Comparison of ENCODE assay signal across 8 cellular contexts in the genomic region with DNA sequence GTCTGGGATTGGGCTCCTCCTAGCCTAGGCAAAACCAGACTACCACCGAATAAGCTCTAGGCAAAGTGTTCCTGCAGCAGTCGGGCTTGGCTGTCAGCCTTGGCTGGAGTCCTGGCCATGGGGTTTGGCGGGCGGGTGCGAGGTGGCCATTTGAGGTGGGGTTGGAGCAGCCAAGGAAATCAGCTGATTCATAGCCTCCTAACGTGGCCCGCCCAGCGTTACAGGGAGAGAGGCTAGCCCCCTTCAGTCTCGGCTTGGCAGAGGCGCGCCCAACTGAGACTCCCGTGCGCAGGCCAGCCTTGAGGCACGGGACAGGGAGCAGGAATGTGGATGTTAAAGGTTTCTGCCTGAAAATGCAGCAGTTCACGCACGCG. TPM values are rescaled to one million over a fixed set of nuclear protein-coding genes. Genes with fewer than 3 reads are reported as not detected.
DNase-seq lines count a peak whose midpoint lies in the region; ATAC-seq and TF ChIP-seq lines count a peak whose summit lies in the region.

No MANE protein-coding gene starts in this region.

- H3K27ac ChIP-seq in SK-N-SH (ENCODE audit: low read depth in 2 of 2, low read length in 1 of 2) (peak overlapping the region; percentile 78 to 92), foreskin keratinocyte (no peak overlapping the region)

- H3K79me2 ChIP-seq in SK-N-SH (ENCODE audit: insufficient read depth) = peaks cover 18% of the 10 kb centered on the region; the same call in 1 of the 2 replicates

- CTCF ChIA-PET in SK-N-SH (lab: Yijun Ruan, JAX) = interaction anchor here (0.8 to 13.3 kb wide), 10 partner anchors 11 to 239 kb away, joined by 3 to 359 read pairs (median 3); a partner anchor contains a TSS

- peaks cover 0 to 10% of the 10 kb centered on the region in 2 experiments for H3K36me3 ChIP-seq in SK-N-SH (replicated peaks in 1 of 2; ENCODE audit: control insufficient read depth in 1 of 2, insufficient read depth in 2 of 2, low read length in 1 of 2)

- no peaks in the 10 kb centered on the region for H3K9me3 ChIP-seq in SK-N-SH

- DNase-seq in AG09319 (ENCODE audit: extremely low read depth, low read depth) (peak; percentile 75), SK-N-SH (peak; percentile 72), foreskin keratinocyte (peak in 1 of 2 donors; percentile 13), neural crest cell (ENCODE audit: low read depth, low spot score) (no peak), NCI-H187 (lab: John Stamatoyannopoulos, UW) (no peak)
- no peak for DNase-seq in stimulated activated CD4-positive, alpha-beta T cell treated with anti-CD3 and anti-CD28 coated beads, Interleukin-2, amount 100 ng/mL, for 48 hours

- H3K4me2 ChIP-seq in SK-N-SH = peak overlapping the region; percentile 97

- H3K9me3 Mint-ChIP-seq in neural crest cell = no peaks in the 10 kb centered on the region

- TF ChIP-seq RAD21 in SK-N-SH (IDR thresholded peaks at IDR 0.05; ENCODE audit: low read length) = peak; percentile 6; the same call in 1 of the 2 replicates

- H3K27me3 ChIP-seq in SK-N-SH (ENCODE audit: insufficient read depth) = no peaks in the 10 kb centered on the region; the same call in 1 of the 2 replicates
- H3K27me3 ChIP-seq in foreskin keratinocyte = peaks cover 67% of the 10 kb centered on the region

- WGBS in SK-N-SH (ENCODE audit: low lambda C conversion rate) = 4% methylated on average over 6 of the region's 17 CpGs

- no peaks in the 10 kb centered on the region for H3K9me2 ChIP-seq in SK-N-SH

- no peaks in the 10 kb centered on the region for H4K20me1 ChIP-seq in SK-N-SH (ENCODE audit: insufficient read depth)

- H3K27me3 Mint-ChIP-seq in neural crest cell (ENCODE audit: low read depth) = peaks cover 87% of the 10 kb centered on the region

- no peaks in the 10 kb centered on the region for H3K36me3 Mint-ChIP-seq in neural crest cell (ENCODE audit: low read depth)

- no peak overlapping the region for H3K27ac Mint-ChIP-seq in neural crest cell (ENCODE audit: unreplicated experiment)

- peak overlapping the region; percentile 92 for H3K4me3 Mint-ChIP-seq in neural crest cell

- peak; percentile 8 for ATAC-seq in foreskin keratinocyte
- no peak for ATAC-seq in GM19395 (IDR thresholded peaks at IDR 0.05; ENCODE audit: unreplicated experiment)
- no peak for ATAC-seq in GM19463 (IDR thresholded peaks at IDR 0.05; ENCODE audit: unreplicated experiment)

- TF ChIP-seq EP300 in SK-N-SH (IDR thresholded peaks at IDR 0.05; ENCODE audit: borderline replicate concordance in 1 of 2, low read depth in 1 of 2, low read length in 1 of 2) = no peak

- peaks cover 0 to 28% of the 10 kb centered on the region in 2 experiments; a peak in 2 of 4 replicates for H3K4me1 ChIP-seq in SK-N-SH (ENCODE audit: control insufficient read depth in 1 of 2, insufficient read depth in 2 of 2, low read depth in 1 of 2, low read length in 1 of 2)
- H3K4me1 ChIP-seq in foreskin keratinocyte = no peaks in the 10 kb centered on the region

- H2AFZ ChIP-seq in SK-N-SH (ENCODE audit: low read depth) = peak overlapping the region; percentile 87

- peaks cover 30% of the 10 kb centered on the region for H3K4me1 Mint-ChIP-seq in neural crest cell

- H3K9ac ChIP-seq in SK-N-SH = peak overlapping the region; percentile 76

- H3K4me3 ChIP-seq in SK-N-SH (ENCODE audit: low read depth in 2 of 2, low read length in 1 of 2) = peak overlapping the region; percentile 72 to 92

- H3F3A ChIP-seq in SK-N-SH (replicated peaks; ENCODE audit: insufficient read depth) = peaks cover 4% of the 10 kb centered on the region

- POLR2A ChIA-PET in SK-N-SH (lab: Yijun Ruan, JAX) = interaction anchor here (0.6 to 1.5 kb wide), 7 partner anchors 9 to 240 kb away, joined by 3 to 6 read pairs (median 4); no protein-coding TSS in a partner anchor

- TF ChIP-seq CTCF in AG09319 (IDR thresholded peaks at IDR 0.05; ENCODE audit: low read depth, low read length) (no peak), SK-N-SH (IDR thresholded peaks at IDR 0.05) (no peak), foreskin keratinocyte (conservative IDR thresholded peaks at IDR 0.05) (no peak), neural crest cell (conservative IDR thresholded peaks at IDR 0.05) (no peak)

TF ChIP-seq in SK-N-SH, 30 proteins besides CTCF, POLR2A, EP300 and RAD21 (continues in another document):
- TF ChIP-seq JUND (IDR thresholded peaks at IDR 0.05) = no peak
- TF ChIP-seq MEF2A (IDR thresholded peaks at IDR 0.05; ENCODE audit: borderline replicate concordance, low read depth) = no peak
- 0 out of 2 replicates have a peak, but pooled peaks have one; percentile 25 for TF ChIP-seq SIN3A (IDR thresholded peaks at IDR 0.05; ENCODE audit: borderline replicate concordance, low read depth, low read length)
- TF ChIP-seq FOSL2 (IDR thresholded peaks at IDR 0.05; ENCODE audit: borderline replicate concordance, low read depth) = no peak
- TF ChIP-seq, protein P1, sequence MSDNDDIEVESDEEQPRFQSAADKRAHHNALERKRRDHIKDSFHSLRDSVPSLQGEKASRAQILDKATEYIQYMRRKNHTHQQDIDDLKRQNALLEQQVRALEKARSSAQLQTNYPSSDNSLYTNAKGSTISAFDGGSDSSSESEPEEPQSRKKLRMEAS (IDR thresholded peaks at IDR 0.05; ENCODE audit: low read depth) = peak; percentile 32; the same call in 1 of the 2 replicates
- TF ChIP-seq FOXM1 (IDR thresholded peaks at IDR 0.05; ENCODE audit: low read depth) = no peak
- no peak for TF ChIP-seq TAF1 (IDR thresholded peaks at IDR 0.05; ENCODE audit: borderline replicate concordance, low read depth, low read length)
- TF ChIP-seq, protein P2, sequence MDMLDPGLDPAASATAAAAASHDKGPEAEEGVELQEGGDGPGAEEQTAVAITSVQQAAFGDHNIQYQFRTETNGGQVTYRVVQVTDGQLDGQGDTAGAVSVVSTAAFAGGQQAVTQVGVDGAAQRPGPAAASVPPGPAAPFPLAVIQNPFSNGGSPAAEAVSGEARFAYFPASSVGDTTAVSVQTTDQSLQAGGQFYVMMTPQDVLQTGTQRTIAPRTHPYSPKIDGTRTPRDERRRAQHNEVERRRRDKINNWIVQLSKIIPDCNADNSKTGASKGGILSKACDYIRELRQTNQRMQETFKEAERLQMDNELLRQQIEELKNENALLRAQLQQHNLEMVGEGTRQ (IDR thresholded peaks at IDR 0.05; ENCODE audit: borderline replicate concordance, low read depth, low read length) = no peak
- TF ChIP-seq, protein P3, sequence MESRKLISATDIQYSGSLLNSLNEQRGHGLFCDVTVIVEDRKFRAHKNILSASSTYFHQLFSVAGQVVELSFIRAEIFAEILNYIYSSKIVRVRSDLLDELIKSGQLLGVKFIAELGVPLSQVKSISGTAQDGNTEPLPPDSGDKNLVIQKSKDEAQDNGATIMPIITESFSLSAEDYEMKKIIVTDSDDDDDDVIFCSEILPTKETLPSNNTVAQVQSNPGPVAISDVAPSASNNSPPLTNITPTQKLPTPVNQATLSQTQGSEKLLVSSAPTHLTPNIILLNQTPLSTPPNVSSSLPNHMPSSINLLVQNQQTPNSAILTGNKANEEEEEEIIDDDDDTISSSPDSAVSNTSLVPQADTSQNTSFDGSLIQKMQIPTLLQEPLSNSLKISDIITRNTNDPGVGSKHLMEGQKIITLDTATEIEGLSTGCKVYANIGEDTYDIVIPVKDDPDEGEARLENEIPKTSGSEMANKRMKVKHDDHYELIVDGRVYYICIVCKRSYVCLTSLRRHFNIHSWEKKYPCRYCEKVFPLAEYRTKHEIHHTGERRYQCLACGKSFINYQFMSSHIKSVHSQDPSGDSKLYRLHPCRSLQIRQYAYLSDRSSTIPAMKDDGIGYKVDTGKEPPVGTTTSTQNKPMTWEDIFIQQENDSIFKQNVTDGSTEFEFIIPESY (IDR thresholded peaks at IDR 0.05; ENCODE audit: borderline replicate concordance, low read depth) = no peak
- 0 out of 2 replicates have a peak, but pooled peaks have one; percentile 8 for TF ChIP-seq RCOR1 (IDR thresholded peaks at IDR 0.05; ENCODE audit: low read length)
- TF ChIP-seq, protein P4, sequence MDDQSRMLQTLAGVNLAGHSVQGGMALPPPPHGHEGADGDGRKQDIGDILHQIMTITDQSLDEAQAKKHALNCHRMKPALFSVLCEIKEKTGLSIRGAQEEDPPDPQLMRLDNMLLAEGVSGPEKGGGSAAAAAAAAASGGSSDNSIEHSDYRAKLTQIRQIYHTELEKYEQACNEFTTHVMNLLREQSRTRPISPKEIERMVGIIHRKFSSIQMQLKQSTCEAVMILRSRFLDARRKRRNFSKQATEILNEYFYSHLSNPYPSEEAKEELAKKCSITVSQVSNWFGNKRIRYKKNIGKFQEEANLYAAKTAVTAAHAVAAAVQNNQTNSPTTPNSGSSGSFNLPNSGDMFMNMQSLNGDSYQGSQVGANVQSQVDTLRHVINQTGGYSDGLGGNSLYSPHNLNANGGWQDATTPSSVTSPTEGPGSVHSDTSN (IDR thresholded peaks at IDR 0.05) = no peak
- TF ChIP-seq YY1 (IDR thresholded peaks at IDR 0.05; ENCODE audit: low read depth) = 0 out of 2 replicates have a peak, but pooled peaks have one; percentile 7
- TF ChIP-seq SMC3 (IDR thresholded peaks at IDR 0.05; ENCODE audit: low read depth, low read length) = 0 out of 2 replicates have a peak, but pooled peaks have one; percentile 9
- no peak for TF ChIP-seq ELF1 (IDR thresholded peaks at IDR 0.05)

RNA-seq across cellular contexts. Expression of a gene that starts 1.9 kb away (rescaled TPM):
- 63.0 and 82.5 TPM in 2 replicates for polyA plus RNA-seq in SK-N-SH (2012; rRNA removed)
- 67.3 and 70.0 TPM in 2 replicates for polyA plus RNA-seq in SK-N-SH (2012; cell fraction: cytosol; rRNA removed)
- 45.2 and 46.8 TPM in 2 replicates for polyA plus RNA-seq in SK-N-SH (2012; cell fraction: nucleus; rRNA removed)
- 1.8 and 4.6 TPM in 2 replicates for total RNA-seq in foreskin keratinocyte
- 1.6 and 4.4 TPM in 2 replicates for polyA plus RNA-seq in foreskin keratinocyte
- 14.9 and 15.6 TPM in 2 replicates for total RNA-seq in neural crest cell

Comparison
In these comparisons a context has a peak if more than half of its experiments do, and no peak if none do; other contexts are left out.
1. DNase-seq: peak in AG09319 (single experiment) and SK-N-SH (single experiment); none in neural crest cell (single experiment), NCI-H187 (0 of 2) and stimulated activated CD4-positive, alpha-beta T cell treated with anti-CD3 and anti-CD28 coated beads, Interleukin-2, amount 100 ng/mL, for 48 hours (0 of 2).